1 cellular context compared by ENCODE assay signal in the genomic region with DNA sequence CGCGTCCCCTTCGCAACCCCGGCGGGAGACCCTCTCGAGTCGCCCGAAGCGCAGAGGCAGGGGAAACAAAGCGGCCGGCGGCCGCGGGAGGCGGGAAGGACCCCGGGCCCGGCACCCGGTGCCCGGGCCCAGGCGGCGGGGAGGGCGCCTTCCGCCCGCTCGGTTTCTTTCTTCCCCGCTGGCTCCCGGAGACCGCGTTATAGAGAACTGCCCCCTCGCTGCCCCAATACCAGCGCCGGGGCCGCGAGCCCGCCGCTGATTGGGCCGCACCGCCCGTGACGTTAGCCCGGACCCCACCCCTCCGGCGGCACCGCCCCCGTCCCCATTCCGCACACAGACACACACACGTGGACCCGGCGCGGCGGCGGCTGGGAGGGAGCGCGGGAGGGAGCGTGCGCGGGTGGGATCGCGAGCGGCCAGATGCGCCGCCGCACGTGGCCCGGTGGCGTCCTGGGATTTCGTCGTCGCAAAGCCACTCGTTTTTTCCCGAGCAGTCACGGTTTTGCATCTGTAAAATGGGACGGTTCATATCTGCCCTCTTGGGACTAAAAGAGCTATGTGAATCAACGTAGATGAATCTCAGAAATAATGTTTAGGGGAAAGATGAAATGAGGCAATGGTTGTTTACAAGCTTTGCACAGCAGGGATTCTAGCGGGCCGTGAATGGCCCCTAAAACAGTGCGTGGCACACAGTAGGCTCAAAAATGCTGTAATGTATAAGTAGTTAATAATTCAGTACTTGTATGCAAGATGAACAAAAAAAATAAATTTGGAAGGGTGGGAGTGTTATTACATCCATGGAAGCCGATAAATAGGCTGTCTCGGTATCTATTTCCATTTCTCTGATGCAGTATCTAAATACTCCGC.
A peak's percentile ranks its signal among the peaks of the same experiment; 100 is the strongest.
TF ChIP-seq lines count a peak whose summit lies in the region.

A gene (minus strand): TSS at position 209 of the 867 bp plus-strand sequence. CDS start 462 bp downstream, outside the sequence.

TF ChIP-seq in HepG2, 621 proteins besides CTCF, POLR2A, EP300 and RAD21 (continued from another document and continues in another):
- no peak for TF ChIP-seq SRSF1 (optimal IDR thresholded peaks at IDR 0.05; ENCODE audit: low read depth, low read length)
- TF ChIP-seq, protein P1, sequence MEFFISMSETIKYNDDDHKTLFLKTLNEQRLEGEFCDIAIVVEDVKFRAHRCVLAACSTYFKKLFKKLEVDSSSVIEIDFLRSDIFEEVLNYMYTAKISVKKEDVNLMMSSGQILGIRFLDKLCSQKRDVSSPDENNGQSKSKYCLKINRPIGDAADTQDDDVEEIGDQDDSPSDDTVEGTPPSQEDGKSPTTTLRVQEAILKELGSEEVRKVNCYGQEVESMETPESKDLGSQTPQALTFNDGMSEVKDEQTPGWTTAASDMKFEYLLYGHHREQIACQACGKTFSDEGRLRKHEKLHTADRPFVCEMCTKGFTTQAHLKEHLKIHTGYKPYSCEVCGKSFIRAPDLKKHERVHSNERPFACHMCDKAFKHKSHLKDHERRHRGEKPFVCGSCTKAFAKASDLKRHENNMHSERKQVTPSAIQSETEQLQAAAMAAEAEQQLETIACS (CRISPR knock-in tag; IDR thresholded peaks at IDR 0.05), result peak; percentile 82
- TF ChIP-seq, protein P2, sequence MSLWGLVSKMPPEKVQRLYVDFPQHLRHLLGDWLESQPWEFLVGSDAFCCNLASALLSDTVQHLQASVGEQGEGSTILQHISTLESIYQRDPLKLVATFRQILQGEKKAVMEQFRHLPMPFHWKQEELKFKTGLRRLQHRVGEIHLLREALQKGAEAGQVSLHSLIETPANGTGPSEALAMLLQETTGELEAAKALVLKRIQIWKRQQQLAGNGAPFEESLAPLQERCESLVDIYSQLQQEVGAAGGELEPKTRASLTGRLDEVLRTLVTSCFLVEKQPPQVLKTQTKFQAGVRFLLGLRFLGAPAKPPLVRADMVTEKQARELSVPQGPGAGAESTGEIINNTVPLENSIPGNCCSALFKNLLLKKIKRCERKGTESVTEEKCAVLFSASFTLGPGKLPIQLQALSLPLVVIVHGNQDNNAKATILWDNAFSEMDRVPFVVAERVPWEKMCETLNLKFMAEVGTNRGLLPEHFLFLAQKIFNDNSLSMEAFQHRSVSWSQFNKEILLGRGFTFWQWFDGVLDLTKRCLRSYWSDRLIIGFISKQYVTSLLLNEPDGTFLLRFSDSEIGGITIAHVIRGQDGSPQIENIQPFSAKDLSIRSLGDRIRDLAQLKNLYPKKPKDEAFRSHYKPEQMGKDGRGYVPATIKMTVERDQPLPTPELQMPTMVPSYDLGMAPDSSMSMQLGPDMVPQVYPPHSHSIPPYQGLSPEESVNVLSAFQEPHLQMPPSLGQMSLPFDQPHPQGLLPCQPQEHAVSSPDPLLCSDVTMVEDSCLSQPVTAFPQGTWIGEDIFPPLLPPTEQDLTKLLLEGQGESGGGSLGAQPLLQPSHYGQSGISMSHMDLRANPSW (CRISPR knock-in tag; IDR thresholded peaks at IDR 0.05; ENCODE audit: borderline replicate concordance), result no peak
- TF ChIP-seq NFIC (IDR thresholded peaks at IDR 0.05; ENCODE audit: low read length), result no peak
- no peak for TF ChIP-seq ZNF207 (IDR thresholded peaks at IDR 0.05; ENCODE audit: borderline replicate concordance)
- TF ChIP-seq, protein P3, sequence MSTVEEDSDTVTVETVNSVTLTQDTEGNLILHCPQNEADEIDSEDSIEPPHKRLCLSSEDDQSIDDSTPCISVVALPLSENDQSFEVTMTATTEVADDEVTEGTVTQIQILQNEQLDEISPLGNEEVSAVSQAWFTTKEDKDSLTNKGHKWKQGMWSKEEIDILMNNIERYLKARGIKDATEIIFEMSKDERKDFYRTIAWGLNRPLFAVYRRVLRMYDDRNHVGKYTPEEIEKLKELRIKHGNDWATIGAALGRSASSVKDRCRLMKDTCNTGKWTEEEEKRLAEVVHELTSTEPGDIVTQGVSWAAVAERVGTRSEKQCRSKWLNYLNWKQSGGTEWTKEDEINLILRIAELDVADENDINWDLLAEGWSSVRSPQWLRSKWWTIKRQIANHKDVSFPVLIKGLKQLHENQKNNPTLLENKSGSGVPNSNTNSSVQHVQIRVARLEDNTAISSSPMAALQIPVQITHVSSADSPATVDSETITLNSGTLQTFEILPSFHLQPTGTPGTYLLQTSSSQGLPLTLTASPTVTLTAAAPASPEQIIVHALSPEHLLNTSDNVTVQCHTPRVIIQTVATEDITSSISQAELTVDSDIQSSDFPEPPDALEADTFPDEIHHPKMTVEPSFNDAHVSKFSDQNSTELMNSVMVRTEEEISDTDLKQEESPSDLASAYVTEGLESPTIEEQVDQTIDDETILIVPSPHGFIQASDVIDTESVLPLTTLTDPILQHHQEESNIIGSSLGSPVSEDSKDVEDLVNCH (CRISPR knock-in tag; IDR thresholded peaks at IDR 0.05), result peak; percentile 87; the same call in 1 of the 2 replicates
- TF ChIP-seq, protein P4, sequence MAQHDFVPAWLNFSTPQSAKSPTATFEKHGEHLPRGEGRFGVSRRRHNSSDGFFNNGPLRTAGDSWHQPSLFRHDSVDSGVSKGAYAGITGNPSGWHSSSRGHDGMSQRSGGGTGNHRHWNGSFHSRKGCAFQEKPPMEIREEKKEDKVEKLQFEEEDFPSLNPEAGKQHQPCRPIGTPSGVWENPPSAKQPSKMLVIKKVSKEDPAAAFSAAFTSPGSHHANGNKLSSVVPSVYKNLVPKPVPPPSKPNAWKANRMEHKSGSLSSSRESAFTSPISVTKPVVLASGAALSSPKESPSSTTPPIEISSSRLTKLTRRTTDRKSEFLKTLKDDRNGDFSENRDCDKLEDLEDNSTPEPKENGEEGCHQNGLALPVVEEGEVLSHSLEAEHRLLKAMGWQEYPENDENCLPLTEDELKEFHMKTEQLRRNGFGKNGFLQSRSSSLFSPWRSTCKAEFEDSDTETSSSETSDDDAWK (CRISPR knock-in tag; IDR thresholded peaks at IDR 0.05), result no peak
- TF ChIP-seq, protein P5, sequence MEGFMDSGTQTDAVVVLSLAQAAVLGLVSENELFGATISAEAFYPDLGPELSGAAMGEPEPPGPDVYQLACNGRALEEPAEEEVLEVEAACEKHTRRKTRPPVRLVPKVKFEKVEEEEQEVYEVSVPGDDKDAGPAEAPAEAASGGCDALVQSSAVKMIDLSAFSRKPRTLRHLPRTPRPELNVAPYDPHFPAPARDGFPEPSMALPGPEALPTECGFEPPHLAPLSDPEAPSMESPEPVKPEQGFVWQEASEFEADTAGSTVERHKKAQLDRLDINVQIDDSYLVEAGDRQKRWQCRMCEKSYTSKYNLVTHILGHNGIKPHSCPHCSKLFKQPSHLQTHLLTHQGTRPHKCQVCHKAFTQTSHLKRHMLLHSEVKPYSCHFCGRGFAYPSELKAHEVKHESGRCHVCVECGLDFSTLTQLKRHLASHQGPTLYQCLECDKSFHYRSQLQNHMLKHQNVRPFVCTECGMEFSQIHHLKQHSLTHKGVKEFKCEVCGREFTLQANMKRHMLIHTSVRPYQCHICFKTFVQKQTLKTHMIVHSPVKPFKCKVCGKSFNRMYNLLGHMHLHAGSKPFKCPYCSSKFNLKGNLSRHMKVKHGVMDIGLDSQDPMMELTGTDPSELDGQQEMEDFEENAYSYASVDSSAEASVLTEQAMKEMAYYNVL (CRISPR knock-in tag; IDR thresholded peaks at IDR 0.05; ENCODE audit: borderline replicate concordance), result no peak
- peak; percentile 93 for TF ChIP-seq SP5 (CRISPR knock-in tag; IDR thresholded peaks at IDR 0.05; ENCODE audit: borderline replicate concordance, low read depth)
- peak; percentile 73; the same call in 1 of the 2 replicates for TF ChIP-seq CC2D1A (CRISPR knock-in tag; IDR thresholded peaks at IDR 0.05)
- no peak for TF ChIP-seq TBP (CRISPR knock-in tag; IDR thresholded peaks at IDR 0.05)
- TF ChIP-seq BRD4 (CRISPR knock-in tag; IDR thresholded peaks at IDR 0.05), result peak; percentile 64; the same call in 1 of the 2 replicates
- TF ChIP-seq, protein P6, sequence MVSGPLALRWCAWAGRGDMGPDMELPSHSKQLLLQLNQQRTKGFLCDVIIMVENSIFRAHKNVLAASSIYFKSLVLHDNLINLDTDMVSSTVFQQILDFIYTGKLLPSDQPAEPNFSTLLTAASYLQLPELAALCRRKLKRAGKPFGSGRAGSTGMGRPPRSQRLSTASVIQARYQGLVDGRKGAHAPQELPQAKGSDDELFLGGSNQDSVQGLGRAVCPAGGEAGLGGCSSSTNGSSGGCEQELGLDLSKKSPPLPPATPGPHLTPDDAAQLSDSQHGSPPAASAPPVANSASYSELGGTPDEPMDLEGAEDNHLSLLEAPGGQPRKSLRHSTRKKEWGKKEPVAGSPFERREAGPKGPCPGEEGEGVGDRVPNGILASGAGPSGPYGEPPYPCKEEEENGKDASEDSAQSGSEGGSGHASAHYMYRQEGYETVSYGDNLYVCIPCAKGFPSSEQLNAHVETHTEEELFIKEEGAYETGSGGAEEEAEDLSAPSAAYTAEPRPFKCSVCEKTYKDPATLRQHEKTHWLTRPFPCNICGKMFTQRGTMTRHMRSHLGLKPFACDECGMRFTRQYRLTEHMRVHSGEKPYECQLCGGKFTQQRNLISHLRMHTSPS (CRISPR knock-in tag; IDR thresholded peaks at IDR 0.05; ENCODE audit: low read depth), result no peak; the same call in 1 of the 2 replicates
- TF ChIP-seq NR3C1 (CRISPR knock-in tag; IDR thresholded peaks at IDR 0.05), result no peak
- TF ChIP-seq ATM (IDR thresholded peaks at IDR 0.05; ENCODE audit: borderline replicate concordance), result no peak
- TF ChIP-seq, protein P7, sequence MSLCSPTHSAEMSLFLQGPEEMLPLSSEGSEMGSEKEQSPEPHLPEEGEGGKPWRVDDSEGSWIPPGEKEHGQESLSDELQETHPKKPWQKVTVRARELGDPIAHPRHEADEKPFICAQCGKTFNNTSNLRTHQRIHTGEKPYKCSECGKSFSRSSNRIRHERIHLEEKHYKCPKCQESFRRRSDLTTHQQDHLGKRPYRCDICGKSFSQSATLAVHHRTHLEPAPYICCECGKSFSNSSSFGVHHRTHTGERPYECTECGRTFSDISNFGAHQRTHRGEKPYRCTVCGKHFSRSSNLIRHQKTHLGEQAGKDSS (CRISPR knock-in tag; IDR thresholded peaks at IDR 0.05; ENCODE audit: borderline replicate concordance, low read depth), result peak; percentile 69; the same call in 1 of the 2 replicates
- no peak for TF ChIP-seq SMARCE1 (IDR thresholded peaks at IDR 0.05; ENCODE audit: borderline replicate concordance)
- TF ChIP-seq, protein P8, sequence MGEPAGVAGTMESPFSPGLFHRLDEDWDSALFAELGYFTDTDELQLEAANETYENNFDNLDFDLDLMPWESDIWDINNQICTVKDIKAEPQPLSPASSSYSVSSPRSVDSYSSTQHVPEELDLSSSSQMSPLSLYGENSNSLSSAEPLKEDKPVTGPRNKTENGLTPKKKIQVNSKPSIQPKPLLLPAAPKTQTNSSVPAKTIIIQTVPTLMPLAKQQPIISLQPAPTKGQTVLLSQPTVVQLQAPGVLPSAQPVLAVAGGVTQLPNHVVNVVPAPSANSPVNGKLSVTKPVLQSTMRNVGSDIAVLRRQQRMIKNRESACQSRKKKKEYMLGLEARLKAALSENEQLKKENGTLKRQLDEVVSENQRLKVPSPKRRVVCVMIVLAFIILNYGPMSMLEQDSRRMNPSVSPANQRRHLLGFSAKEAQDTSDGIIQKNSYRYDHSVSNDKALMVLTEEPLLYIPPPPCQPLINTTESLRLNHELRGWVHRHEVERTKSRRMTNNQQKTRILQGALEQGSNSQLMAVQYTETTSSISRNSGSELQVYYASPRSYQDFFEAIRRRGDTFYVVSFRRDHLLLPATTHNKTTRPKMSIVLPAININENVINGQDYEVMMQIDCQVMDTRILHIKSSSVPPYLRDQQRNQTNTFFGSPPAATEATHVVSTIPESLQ (CRISPR knock-in tag; conservative IDR thresholded peaks at IDR 0.05), result no peak; the same call in 1 of the 2 replicates
- TF ChIP-seq, protein P9, sequence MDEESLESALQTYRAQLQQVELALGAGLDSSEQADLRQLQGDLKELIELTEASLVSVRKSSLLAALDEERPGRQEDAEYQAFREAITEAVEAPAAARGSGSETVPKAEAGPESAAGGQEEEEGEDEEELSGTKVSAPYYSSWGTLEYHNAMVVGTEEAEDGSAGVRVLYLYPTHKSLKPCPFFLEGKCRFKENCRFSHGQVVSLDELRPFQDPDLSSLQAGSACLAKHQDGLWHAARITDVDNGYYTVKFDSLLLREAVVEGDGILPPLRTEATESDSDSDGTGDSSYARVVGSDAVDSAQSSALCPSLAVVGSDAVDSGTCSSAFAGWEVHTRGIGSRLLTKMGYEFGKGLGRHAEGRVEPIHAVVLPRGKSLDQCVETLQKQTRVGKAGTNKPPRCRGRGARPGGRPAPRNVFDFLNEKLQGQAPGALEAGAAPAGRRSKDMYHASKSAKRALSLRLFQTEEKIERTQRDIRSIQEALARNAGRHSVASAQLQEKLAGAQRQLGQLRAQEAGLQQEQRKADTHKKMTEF (CRISPR knock-in tag; IDR thresholded peaks at IDR 0.05), result peak; percentile 97
- TF ChIP-seq FLYWCH1 (CRISPR knock-in tag; IDR thresholded peaks at IDR 0.05), result no peak
- TF ChIP-seq, protein P10, sequence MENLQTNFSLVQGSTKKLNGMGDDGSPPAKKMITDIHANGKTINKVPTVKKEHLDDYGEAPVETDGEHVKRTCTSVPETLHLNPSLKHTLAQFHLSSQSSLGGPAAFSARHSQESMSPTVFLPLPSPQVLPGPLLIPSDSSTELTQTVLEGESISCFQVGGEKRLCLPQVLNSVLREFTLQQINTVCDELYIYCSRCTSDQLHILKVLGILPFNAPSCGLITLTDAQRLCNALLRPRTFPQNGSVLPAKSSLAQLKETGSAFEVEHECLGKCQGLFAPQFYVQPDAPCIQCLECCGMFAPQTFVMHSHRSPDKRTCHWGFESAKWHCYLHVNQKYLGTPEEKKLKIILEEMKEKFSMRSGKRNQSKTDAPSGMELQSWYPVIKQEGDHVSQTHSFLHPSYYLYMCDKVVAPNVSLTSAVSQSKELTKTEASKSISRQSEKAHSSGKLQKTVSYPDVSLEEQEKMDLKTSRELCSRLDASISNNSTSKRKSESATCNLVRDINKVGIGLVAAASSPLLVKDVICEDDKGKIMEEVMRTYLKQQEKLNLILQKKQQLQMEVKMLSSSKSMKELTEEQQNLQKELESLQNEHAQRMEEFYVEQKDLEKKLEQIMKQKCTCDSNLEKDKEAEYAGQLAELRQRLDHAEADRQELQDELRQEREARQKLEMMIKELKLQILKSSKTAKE (CRISPR knock-in tag; IDR thresholded peaks at IDR 0.05; ENCODE audit: borderline replicate concordance), result peak; percentile 76
- TF ChIP-seq ZNF775 (CRISPR knock-in tag; IDR thresholded peaks at IDR 0.05; ENCODE audit: borderline replicate concordance), result no peak
- TF ChIP-seq, protein P11, sequence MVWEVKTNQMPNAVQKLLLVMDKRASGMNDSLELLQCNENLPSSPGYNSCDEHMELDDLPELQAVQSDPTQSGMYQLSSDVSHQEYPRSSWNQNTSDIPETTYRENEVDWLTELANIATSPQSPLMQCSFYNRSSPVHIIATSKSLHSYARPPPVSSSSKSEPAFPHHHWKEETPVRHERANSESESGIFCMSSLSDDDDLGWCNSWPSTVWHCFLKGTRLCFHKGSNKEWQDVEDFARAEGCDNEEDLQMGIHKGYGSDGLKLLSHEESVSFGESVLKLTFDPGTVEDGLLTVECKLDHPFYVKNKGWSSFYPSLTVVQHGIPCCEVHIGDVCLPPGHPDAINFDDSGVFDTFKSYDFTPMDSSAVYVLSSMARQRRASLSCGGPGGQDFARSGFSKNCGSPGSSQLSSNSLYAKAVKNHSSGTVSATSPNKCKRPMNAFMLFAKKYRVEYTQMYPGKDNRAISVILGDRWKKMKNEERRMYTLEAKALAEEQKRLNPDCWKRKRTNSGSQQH (CRISPR knock-in tag; IDR thresholded peaks at IDR 0.05; ENCODE audit: low read depth), result peak; percentile 95; the same call in 1 of the 2 replicates
- peak; percentile 92; the same call in 1 of the 2 replicates for TF ChIP-seq ZNF788 (CRISPR knock-in tag; IDR thresholded peaks at IDR 0.05; ENCODE audit: borderline replicate concordance)
- TF ChIP-seq ASH2L (IDR thresholded peaks at IDR 0.05; ENCODE audit: insufficient read length, low read depth, low read length), result peak; percentile 19
